Comparison of ENCODE assay signal across 38 cellular contexts in the genomic region with DNA sequence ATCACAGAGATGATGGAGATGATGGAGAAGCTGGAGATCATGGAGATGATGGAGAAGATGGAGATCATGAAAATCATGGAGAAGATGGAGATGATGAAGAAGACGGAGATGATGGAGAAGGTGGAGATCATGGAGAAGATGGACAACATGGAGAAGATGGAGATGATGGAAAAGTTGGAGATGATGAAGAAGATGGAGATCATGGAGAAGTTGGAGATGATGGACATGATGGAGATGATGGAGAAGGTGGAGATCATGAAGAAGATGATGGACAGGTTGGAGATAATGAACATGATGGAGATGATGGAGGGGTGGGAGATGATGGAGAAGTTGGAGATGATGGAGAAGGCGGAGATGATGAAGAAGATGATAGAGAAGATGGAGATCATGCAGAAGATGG. TPM values are rescaled to one million over a fixed set of nuclear protein-coding genes. Genes with fewer than 3 reads are reported as not detected.
"Had no signal": no experiment of that assay in that cellular context is flagged by ENCODE, and none has a peak within 500 bp of the region (broad histone marks: within the 10 kb centered on the region; RNA-seq: fewer than 3 reads in every experiment).

No MANE protein-coding gene starts in this region.

- H3K4me3 ChIP-seq: MG63 had no signal

- H3K36me3 ChIP-seq: MG63 had no signal

- H3K9me3 ChIP-seq: MG63 had no signal

- DNase-seq: Karpas-422, Kasumi-1, MG63, MM.1S, MV-4-11, NCI-H1048, NCI-H1092, NCI-H1092 treated with DMSO at 0.1 percent for 48 hours, NCI-H1105, NCI-H1105 treated with DMSO at 0.1 percent for 48 hours, NCI-H1417, NCI-H1417 treated with DMSO at 0.1 percent for 48 hours, NCI-H1436, NCI-H1436 treated with DMSO at 0.1 percent for 48 hours, NCI-H146, NCI-H1694, NCI-H1694 treated with DMSO at 0.1 percent for 48 hours, NCI-H187, NCI-H187 treated with DMSO at 0.1 percent for 48 hours, NCI-H1930, NCI-H2029, NCI-H2029 treated with DMSO at 0.1 percent for 48 hours, NCI-H2081, NCI-H2081 treated with DMSO at 0.1 percent for 48 hours, NCI-H2107, NCI-H2171, NCI-H2171 treated with DMSO at 0.1 percent for 48 hours, NCI-H2227 treated with DMSO at 0.1 percent for 48 hours, NCI-H226, NCI-H345, NCI-H446, NCI-H446 treated with DMSO at 0.1 percent for 48 hours, NCI-H510A, NCI-H510A treated with DMSO at 0.1 percent for 48 hours, NCI-H524 had no signal

RNA-seq across cellular contexts. Expression of gene RBFOX3, which starts 34.5 kb away (rescaled TPM):
- total RNA-seq: LHCN-M2, M059J, MCF 10A had no signal
